18 cellular contexts compared by ENCODE assay signal in genomic region chr20:25493748-25494505, GRCh38.
DNase-seq lines count a peak whose midpoint lies in the region; ATAC-seq, FAIRE-seq and TF ChIP-seq lines count a peak whose summit lies in the region.
"Had no signal": no experiment of that assay in that cellular context is flagged by ENCODE, and none has a peak within 500 bp of the region (broad histone marks: within the 10 kb centered on the region; RNA-seq: fewer than 3 reads in every experiment).

No MANE protein-coding gene starts in this region.

- H3K27ac ChIP-seq in BLaER1 treated with 17β-estradiol and CSF1 and Interleukin-3, amounts not matched to agents 10 nM and 100 nM, result no peak overlapping the region
- no peak overlapping the region for H3K27ac ChIP-seq in GM23338 (ENCODE audit: low read depth)
- no peak overlapping the region; the same call in 1 of the 2 replicates for H3K27ac ChIP-seq in H1 (ENCODE audit: low read depth, low read length)
- H3K27ac ChIP-seq: SJCRH30 had no signal

- H3K9me3 ChIP-seq in BLaER1 treated with 17β-estradiol and CSF1 and Interleukin-3, amounts not matched to agents 10 nM and 100 nM (replicated peaks in 1 of 11), result no peaks in the 10 kb centered on the region
- H3K9me3 ChIP-seq in H1 (ENCODE audit: insufficient read depth in 2 of 2, low read depth in 1 of 2, low read length in 1 of 2), result no peaks in the 10 kb centered on the region
- H3K9me3 ChIP-seq: SJCRH30 had no signal

- H2BK120ac ChIP-seq in H1 (replicated peaks; ENCODE audit: low read depth, low read length), result no peak overlapping the region

- TF ChIP-seq RAD21 in H1 (IDR thresholded peaks at IDR 0.05 in 1 of 2, conservative IDR thresholded peaks at IDR 0.05 in 1 of 2; ENCODE audit: low read depth in 2 of 2, low read length in 2 of 2), result no peak

- H3K4me3 ChIP-seq in BLaER1 treated with 17β-estradiol and CSF1 and Interleukin-3, amounts not matched to agents 10 nM and 100 nM, result no peak overlapping the region
- H3K4me3 ChIP-seq in GM23338 (no peak overlapping the region), H1 (ENCODE audit: extremely low read depth in 1 of 4, insufficient read depth in 2 of 4, low read depth in 3 of 4, low read length in 4 of 4) (no peak overlapping the region)
- H3K4me3 ChIP-seq: SJCRH30 had no signal

- H3K14ac ChIP-seq in H1 (ENCODE audit: insufficient read length), result no peak overlapping the region

- peak overlapping the region; percentile 37 for H4K8ac ChIP-seq in H1 (ENCODE audit: extremely low read depth, insufficient read depth, low read length)

- H4K20me1 ChIP-seq in BLaER1 treated with 17β-estradiol and CSF1 and Interleukin-3, amounts not matched to agents 10 nM and 100 nM, result 0 out of 22 replicates have a peak, but pooled peaks cover 0 to 6% (median 0%) of the 10 kb centered on the region in 11 experiments
- H4K20me1 ChIP-seq in GM23338 (replicated peaks; ENCODE audit: insufficient read depth) (no peaks in the 10 kb centered on the region; the same call in 1 of the 2 replicates), H1 (replicated peaks in 1 of 2; ENCODE audit: control insufficient read depth in 1 of 2, insufficient read depth in 2 of 2, low read length in 2 of 2) (peaks cover 0 to 4% of the 10 kb centered on the region in 2 experiments)

- ATAC-seq in GM23338 (no peak), HG03565 (IDR thresholded peaks at IDR 0.05; ENCODE audit: unreplicated experiment) (no peak)
- ATAC-seq: PC-3 had no signal

- no peak overlapping the region for H3K18ac ChIP-seq in H1 (ENCODE audit: extremely low read depth, low read length)

- H3K4ac ChIP-seq in H1 (replicated peaks; ENCODE audit: insufficient read length, low read depth, low read length), result no peak overlapping the region

- peaks cover 27% of the 10 kb centered on the region for H3K36me3 Mint-ChIP-seq in GM23338 (ENCODE audit: low read depth)
- peaks cover 32% of the 10 kb centered on the region for H3K36me3 Mint-ChIP-seq in nephron progenitor cell (ENCODE audit: low read depth)
- no peaks in the 10 kb centered on the region for H3K36me3 Mint-ChIP-seq in activated CD4-positive, alpha-beta memory T cell treated with anti-CD3 and anti-CD28 coated beads for 36 hours
- H3K36me3 Mint-ChIP-seq: CD14-positive monocyte had no signal

- no peak overlapping the region for H4K91ac ChIP-seq in H1 (replicated peaks; ENCODE audit: insufficient read length, low read length)

- FAIRE-seq in H1 (lab: Jason Lieb, UNC), result no peak
- FAIRE-seq: G401.6 had no signal

- no peaks in the 10 kb centered on the region for H3K27me3 ChIP-seq in BLaER1 treated with 17β-estradiol and CSF1 and Interleukin-3, amounts not matched to agents 10 nM and 100 nM
- H3K27me3 ChIP-seq in GM23338 (ENCODE audit: insufficient read depth) (no peaks in the 10 kb centered on the region), H1 (replicated peaks in 1 of 4; ENCODE audit: control insufficient read depth in 3 of 4, extremely low read depth in 1 of 4, insufficient read depth in 3 of 4, low read length in 3 of 4) (no peaks in the 10 kb centered on the region)
- H3K27me3 ChIP-seq: SJCRH30 had no signal

- no peaks in the 10 kb centered on the region for H3K9me2 ChIP-seq in GM23338 (ENCODE audit: insufficient read depth)

- no peak overlapping the region for H3K56ac ChIP-seq in H1 (replicated peaks; ENCODE audit: insufficient read length, low read depth, low read length)

- intact Hi-C loops in activated CD4-positive, alpha-beta memory T cell treated with anti-CD3 and anti-CD28 coated beads for 36 hours (cut with micrococcal nuclease), result no loop called here

- H3K27ac Mint-ChIP-seq in GM23338, result 0 out of 2 replicates have a peak overlapping the region, but pooled peaks have one; percentile 55
- H3K27ac Mint-ChIP-seq in nephron progenitor cell, result peak overlapping the region; percentile 55
- H3K27ac Mint-ChIP-seq in activated CD4-positive, alpha-beta memory T cell treated with anti-CD3 and anti-CD28 coated beads for 36 hours, result no peak overlapping the region

- no peak overlapping the region; the same call in 1 of the 2 replicates for H2BK5ac ChIP-seq in H1 (ENCODE audit: low read depth, low read length)

- no peak overlapping the region for H2BK12ac ChIP-seq in H1 (ENCODE audit: low read depth, low read length)

- peak overlapping the region in 8 of 11 experiments; percentile 57 to 86 (median 78); a peak in 15 of 22 replicates for H3K4me2 ChIP-seq in BLaER1 treated with 17β-estradiol and CSF1 and Interleukin-3, amounts not matched to agents 10 nM and 100 nM
- H3K4me2 ChIP-seq in GM23338 (no peak overlapping the region), H1 (ENCODE audit: insufficient read depth in 1 of 2, low read depth in 2 of 2, low read length in 2 of 2) (no peak overlapping the region)

- H2BK15ac ChIP-seq in H1 (ENCODE audit: low read length), result no peak overlapping the region

- no peak overlapping the region for H2AK5ac ChIP-seq in H1 (ENCODE audit: low read depth, low read length)

- no peaks in the 10 kb centered on the region for H3K79me2 ChIP-seq in GM23338 (replicated peaks; ENCODE audit: insufficient read depth)
- H3K79me2 ChIP-seq in H1 (ENCODE audit: control insufficient read depth in 1 of 2, insufficient read depth in 2 of 2, low read length in 2 of 2), result no peaks in the 10 kb centered on the region

- H3K4me1 ChIP-seq in BLaER1 treated with 17β-estradiol and CSF1 and Interleukin-3, amounts not matched to agents 10 nM and 100 nM, result peaks cover 5 to 97% (median 81%) of the 10 kb centered on the region in 10 experiments; a peak in 17 of 20 replicates
- H3K4me1 ChIP-seq in GM23338 (ENCODE audit: insufficient read depth), result peaks cover 11% of the 10 kb centered on the region
- H3K4me1 ChIP-seq in H1 (replicated peaks in 1 of 4; ENCODE audit: control insufficient read depth in 3 of 4, insufficient read depth in 4 of 4, low read length in 3 of 4), result peaks cover 0 to 18% (median 9%) of the 10 kb centered on the region in 4 experiments; a peak in 6 of 7 replicates

- H3K27me3 Mint-ChIP-seq in GM23338 (ENCODE audit: insufficient read depth, low read depth, poor library complexity) (peaks cover 8% of the 10 kb centered on the region), nephron progenitor cell (ENCODE audit: low read depth, poor library complexity) (no peaks in the 10 kb centered on the region)
- H3K27me3 Mint-ChIP-seq in activated CD4-positive, alpha-beta memory T cell treated with anti-CD3 and anti-CD28 coated beads for 36 hours, result no peaks in the 10 kb centered on the region

- POLR2A ChIA-PET in H1 (lab: Charles Lee; ENCODE audit: partially characterized antibody), result interaction anchor here (0.5 to 0.6 kb wide), 2 partner anchors 26 to 86 kb away, joined by 3 read pairs; no protein-coding TSS in a partner anchor
- POLR2A ChIA-PET in activated CD4-positive, alpha-beta memory T cell treated with anti-CD3 and anti-CD28 coated beads for 36 hours (lab: Charles Lee), result no interaction called here

- DNase-seq in GM23338 (ENCODE audit: low spot score) (no peak), H1 (ENCODE audit: low read depth in 1 of 2, low spot score in 2 of 2) (no peak), nephron progenitor cell (no peak), germinal center (ENCODE audit: low spot score) (no peak)
- DNase-seq in activated CD4-positive, alpha-beta memory T cell treated with anti-CD3 and anti-CD28 coated beads for 36 hours, result no peak
- DNase-seq: ACHN, DMS 273 treated with DMSO at 0.1 percent for 48 hours, Karpas-422, NCI-H1436, NCI-H1930, NCI-H345, NCI-H524 treated with DMSO at 0.1 percent for 48 hours, PC-3, SJCRH30 had no signal

- no peaks in the 10 kb centered on the region for H3K9me3 Mint-ChIP-seq in GM23338
- no peaks in the 10 kb centered on the region for H3K9me3 Mint-ChIP-seq in nephron progenitor cell
- no peaks in the 10 kb centered on the region for H3K9me3 Mint-ChIP-seq in activated CD4-positive, alpha-beta memory T cell treated with anti-CD3 and anti-CD28 coated beads for 36 hours
- H3K9me3 Mint-ChIP-seq: CD14-positive monocyte had no signal

- H3K4me3 Mint-ChIP-seq in GM23338, result no peak overlapping the region
- no peak overlapping the region for H3K4me3 Mint-ChIP-seq in nephron progenitor cell
- H3K4me3 Mint-ChIP-seq in activated CD4-positive, alpha-beta memory T cell treated with anti-CD3 and anti-CD28 coated beads for 36 hours, result no peak overlapping the region
- H3K4me3 Mint-ChIP-seq: CD14-positive monocyte had no signal

- TF ChIP-seq EP300 in H1 (IDR thresholded peaks at IDR 0.05; ENCODE audit: borderline replicate concordance in 1 of 2, low read depth in 2 of 2, low read length in 2 of 2), result no peak

- no peaks in the 10 kb centered on the region for H3K36me3 ChIP-seq in BLaER1 treated with 17β-estradiol and CSF1 and Interleukin-3, amounts not matched to agents 10 nM and 100 nM
- H3K36me3 ChIP-seq in GM23338 (ENCODE audit: insufficient read depth) (no peaks in the 10 kb centered on the region; the same call in 1 of the 2 replicates), H1 (ENCODE audit: control insufficient read depth in 2 of 4, insufficient read depth in 4 of 4, low read length in 3 of 4) (peaks cover 0 to 3% (median under 1%) of the 10 kb centered on the region in 4 experiments; a peak in 2 of 8 replicates)
- H3K36me3 ChIP-seq: SJCRH30 had no signal

- 90% methylated on average over 10 of the region's 10 CpGs; no CpG with 5 or more reads in 1 of the 2 experiments for WGBS in H1 (ENCODE audit: extremely low coverage in 1 of 2, insufficient coverage in 1 of 2, insufficient read length in 1 of 2, insufficient replicate concordance in 2 of 2, low coverage in 1 of 2, low lambda C conversion rate in 2 of 2, missing lambda C conversion rate in 1 of 2), 2 experiments

- H3K79me1 ChIP-seq in H1 (ENCODE audit: low read depth, low read length), result no peaks in the 10 kb centered on the region

- CTCF ChIA-PET in H1 (lab: Charles Lee; ENCODE audit: partially characterized antibody), result interaction anchor here (0.9 to 2.1 kb wide), 7 partner anchors 12 to 199 kb away, joined by 3 to 10 read pairs (median 4); partner anchors contain the start of gene GINS1
- CTCF ChIA-PET in activated CD4-positive, alpha-beta memory T cell treated with anti-CD3 and anti-CD28 coated beads for 36 hours (lab: Charles Lee), result no interaction called here

- no peak for TF ChIP-seq CTCF in GM23338 (conservative IDR thresholded peaks at IDR 0.05; ENCODE audit: low read depth in 2 of 2)
- TF ChIP-seq CTCF in H1 (IDR thresholded peaks at IDR 0.05; ENCODE audit: control extremely low read depth in 1 of 3, insufficient read depth in 1 of 3, low read depth in 1 of 3, low read length in 3 of 3), result no peak
- TF ChIP-seq CTCF in nephron progenitor cell (IDR thresholded peaks at IDR 0.05), result no peak

- H3K23me2 ChIP-seq in H1 (ENCODE audit: low read depth, low read length), result no peaks in the 10 kb centered on the region

- no peaks in the 10 kb centered on the region; the same call in 1 of the 2 replicates for H3F3A ChIP-seq in GM23338 (replicated peaks; ENCODE audit: low read depth)

- no peak overlapping the region for H2AFZ ChIP-seq in GM23338
- H2AFZ ChIP-seq in H1 (ENCODE audit: low read length), result no peak overlapping the region

- peaks cover 26% of the 10 kb centered on the region for H3K4me1 Mint-ChIP-seq in GM23338
- no peaks in the 10 kb centered on the region for H3K4me1 Mint-ChIP-seq in nephron progenitor cell
- H3K4me1 Mint-ChIP-seq in activated CD4-positive, alpha-beta memory T cell treated with anti-CD3 and anti-CD28 coated beads for 36 hours (ENCODE audit: low read depth), result no peaks in the 10 kb centered on the region
- H3K4me1 Mint-ChIP-seq: CD14-positive monocyte had no signal

- TF ChIP-seq POLR2A in H1 (IDR thresholded peaks at IDR 0.05; ENCODE audit: control extremely low read depth in 1 of 2, low read depth in 2 of 2, low read length in 2 of 2), result no peak

- H3K23ac ChIP-seq in H1 (ENCODE audit: insufficient read length), result no peak overlapping the region

- H2BK20ac ChIP-seq in H1 (ENCODE audit: low read length), result 0 out of 2 replicates have a peak overlapping the region, but pooled peaks have one; percentile 61

- H3K9ac ChIP-seq in BLaER1 treated with 17β-estradiol and CSF1 and Interleukin-3, amounts not matched to agents 10 nM and 100 nM, result no peak overlapping the region; a peak in 1 of 22 replicates
- no peak overlapping the region for H3K9ac ChIP-seq in H1 (replicated peaks in 1 of 4; ENCODE audit: extremely low read depth in 1 of 4, low read depth in 3 of 4, low read length in 3 of 4)

- H4K5ac ChIP-seq in H1 (ENCODE audit: insufficient read length, low read depth, low read length), result no peak overlapping the region

Comparison
In these comparisons a context has a peak if more than half of its experiments do, and no peak if none do; other contexts are left out.
1. H3K4me2 ChIP-seq: peak in BLaER1 treated with 17β-estradiol and CSF1 and Interleukin-3, amounts not matched to agents 10 nM and 100 nM (8 of 11); none in GM23338 (single experiment) and H1 (0 of 2).